In genomic region chr11:1879941-1880720, GRCh38 we compare ENCODE assay signal across 9 cellular contexts. TPM values are rescaled to one million over a fixed set of nuclear protein-coding genes. Genes with fewer than 3 reads are reported as not detected.
DNase-seq lines count a peak whose midpoint lies in the region; ATAC-seq and TF ChIP-seq lines count a peak whose summit lies in the region.
"Had no signal": no experiment of that assay in that cellular context is flagged by ENCODE, and none has a peak within 500 bp of the region (broad histone marks: within the 10 kb centered on the region; RNA-seq: fewer than 3 reads in every experiment).

No MANE protein-coding gene starts in this region.

- H3K27me3 ChIP-seq in breast epithelium: no peaks in the 10 kb centered on the region
- H3K27me3 ChIP-seq in mammary epithelial cell (ENCODE audit: insufficient read depth, low read length): no peaks in the 10 kb centered on the region
- H3K27me3 ChIP-seq in mucosa of rectum (ENCODE audit: control insufficient read depth in 2 of 2, insufficient read depth in 2 of 2, low read length in 2 of 2): no peaks in the 10 kb centered on the region
- no peaks in the 10 kb centered on the region for H3K27me3 ChIP-seq in aorta (ENCODE audit: control insufficient read depth in 1 of 2, insufficient read depth in 2 of 2, low read length in 1 of 2)

- TF ChIP-seq POLR2A in breast epithelium (IDR thresholded peaks at IDR 0.05): no peak

- H3K4me3 ChIP-seq in breast epithelium: no peak overlapping the region
- H3K4me3 ChIP-seq in mammary epithelial cell (replicated peaks in 1 of 3; ENCODE audit: insufficient read depth in 1 of 3, low read depth in 2 of 3, low read length in 3 of 3): no peak overlapping the region
- H3K4me3 ChIP-seq in mucosa of rectum (ENCODE audit: low read length in 2 of 2): no peak overlapping the region
- H3K4me3 ChIP-seq in aorta (ENCODE audit: low read length in 2 of 2): no peak overlapping the region

- no peak for TF ChIP-seq CTCF in breast epithelium (IDR thresholded peaks at IDR 0.05)
- TF ChIP-seq CTCF in mammary epithelial cell (conservative IDR thresholded peaks at IDR 0.05 in 1 of 2, IDR thresholded peaks at IDR 0.05 in 1 of 2; ENCODE audit: extremely low read depth in 1 of 2, insufficient read depth in 1 of 2, low read depth in 1 of 2, low read length in 2 of 2): no peak

- in situ Hi-C loops in mammary epithelial cell (cut with MboI; ENCODE audit: low sequenced_read_pairs in 2 of 2): no loop called here

- H2AFZ ChIP-seq in mammary epithelial cell (ENCODE audit: low read depth, low read length): no peak overlapping the region

- DNase-seq in breast epithelium (ENCODE audit: low spot score in 2 of 2) (no peak), mammary epithelial cell (no peak), aorta (peak; percentile 87 to 91)
- DNase-seq: CD4-positive, CD25-positive, alpha-beta regulatory T cell had no signal

- dilution Hi-C loops in mammary epithelial cell (cut with HindIII; ENCODE audit: low sequenced_read_pairs): no loop called here

- no peaks in the 10 kb centered on the region for H4K20me1 ChIP-seq in mammary epithelial cell (ENCODE audit: insufficient read depth, low read length)

- BruUV-seq in mammary epithelial cell (replicated peaks; lab: Mats Ljungman, UMichigan): no TSS peak

- no peak overlapping the region for H3K4me2 ChIP-seq in mammary epithelial cell (ENCODE audit: insufficient read depth, low read depth, low read length)

- ATAC-seq in aorta (ENCODE audit: low FRiP score) (peak; percentile 82), GM21423 (IDR thresholded peaks at IDR 0.05; ENCODE audit: unreplicated experiment) (no peak), HG03378 (IDR thresholded peaks at IDR 0.05; ENCODE audit: unreplicated experiment) (no peak)
- ATAC-seq: activated CD4-positive, CD25-positive, alpha-beta regulatory T cell treated with anti-CD3 and anti-CD28 coated beads, Interleukin-2, amount 50 U/mL, for 24 hours had no signal

- H3K9me3 ChIP-seq in breast epithelium: no peaks in the 10 kb centered on the region
- no peaks in the 10 kb centered on the region for H3K9me3 ChIP-seq in mammary epithelial cell (replicated peaks; ENCODE audit: insufficient read depth, low read length)
- no peaks in the 10 kb centered on the region for H3K9me3 ChIP-seq in mucosa of rectum (ENCODE audit: control insufficient read depth in 2 of 2, low read length in 2 of 2)
- no peaks in the 10 kb centered on the region for H3K9me3 ChIP-seq in aorta (ENCODE audit: control insufficient read depth, low read length)

- no peaks in the 10 kb centered on the region for H3K36me3 ChIP-seq in breast epithelium
- H3K36me3 ChIP-seq in mammary epithelial cell (ENCODE audit: insufficient read depth, low read length): no peaks in the 10 kb centered on the region
- H3K36me3 ChIP-seq in mucosa of rectum (ENCODE audit: control insufficient read depth in 2 of 2, insufficient read depth in 2 of 2, low read length in 2 of 2): peaks cover 0 to 16% of the 10 kb centered on the region in 2 donors
- no peaks in the 10 kb centered on the region for H3K36me3 ChIP-seq in aorta (ENCODE audit: control insufficient read depth in 1 of 2, insufficient read depth in 2 of 2, low read length in 1 of 2)

- H3K9ac ChIP-seq in mammary epithelial cell (ENCODE audit: insufficient read depth, low read length) (no peak overlapping the region), mucosa of rectum (ENCODE audit: low read depth in 1 of 2, low read length in 2 of 2) (no peak overlapping the region)

- CTCF ChIA-PET in mammary epithelial cell (lab: Charles Lee; ENCODE audit: low non-redundant PET): no interaction called here

- H3K79me2 ChIP-seq in mammary epithelial cell (ENCODE audit: insufficient read depth, low read length): no peaks in the 10 kb centered on the region

- 90% methylated on average over 25 of the region's 32 CpGs for WGBS in mammary epithelial cell (ENCODE audit: low coverage, missing lambda C conversion rate)
- 61% methylated on average over 29 to 32 of the region's 32 CpGs for WGBS in aorta, 2 donors

- intact Hi-C loops in breast epithelium (cut with DNase I; ENCODE audit: low total_unique reads): no loop called here
- intact Hi-C loops in mammary epithelial cell (cut with micrococcal nuclease): loop anchor here (5.0 kb wide), 2 partner anchors 37 to 43 kb away; partner anchors contain the start of genes TNNI2 and TNNT3
- intact Hi-C loops in aorta (cut with DNase I): loop anchor here in 1 of 2 donors (5.0 kb wide), 1 partner anchor 43 kb away; the partner anchor contains the start of gene TNNI2

- H3K27ac ChIP-seq in breast epithelium: peak overlapping the region; percentile 74 to 97
- no peak overlapping the region for H3K27ac ChIP-seq in mammary epithelial cell (ENCODE audit: insufficient read depth, low read depth, low read length)
- peak overlapping the region; percentile 66 to 67 for H3K27ac ChIP-seq in mucosa of rectum (ENCODE audit: low read depth in 2 of 2, low read length in 2 of 2)
- peak overlapping the region in 1 of 2 donors; percentile 6 for H3K27ac ChIP-seq in aorta (ENCODE audit: low read depth in 1 of 2, low read length in 2 of 2)

- H3K4me1 ChIP-seq in breast epithelium (peaks cover 0 to 19% of the 10 kb centered on the region in 2 donors), mammary epithelial cell (ENCODE audit: insufficient read depth, low read length) (peaks cover 5% of the 10 kb centered on the region), mucosa of rectum (ENCODE audit: control insufficient read depth in 2 of 2, insufficient read depth in 2 of 2, low read length in 2 of 2) (peaks cover 6 to 10% of the 10 kb centered on the region in 2 donors), aorta (ENCODE audit: control insufficient read depth in 1 of 2, insufficient read depth in 2 of 2, low read length in 2 of 2) (no peaks in the 10 kb centered on the region)

RNA-seq across cellular contexts. Expression of gene PRR33, which starts 11.6 kb away (rescaled TPM):
- total RNA-seq in breast epithelium (not detected), mammary epithelial cell (not detected), aorta (not detected)
- polyA plus RNA-seq in mammary epithelial cell (not detected), aorta (not detected)
- polyA minus RNA-seq in mammary epithelial cell: not detected
- total RNA-seq: CD4-positive, CD25-positive, alpha-beta regulatory T cell; pulmonary artery endothelial cell had no signal

RNA-seq across cellular contexts. Expression of gene LSP1, which starts 27.2 kb away (rescaled TPM):
- total RNA-seq in breast epithelium (10 to 100 TPM; 21.4 to 36.0 (median 23.6) TPM), mammary epithelial cell (1 to 10 TPM in 1 of 2 donors, under 1 TPM in 1; 0.17 to 2.0 TPM), aorta (100 to 1,000 TPM in 1 of 2 donors, 10 to 100 TPM in 1; 45.2 to 128 TPM)
- polyA plus RNA-seq in mammary epithelial cell (not detected), aorta (10 to 100 TPM; 12.0 to 40.4 TPM)
- not detected for polyA minus RNA-seq in mammary epithelial cell
- total RNA-seq: pulmonary artery endothelial cell had no signal

RNA-seq across cellular contexts. Expression of gene TNNT3, which starts 39.4 kb away (rescaled TPM):
- total RNA-seq in breast epithelium (1 to 10 TPM; 3.5 to 8.2 (median 3.6) TPM), mammary epithelial cell (not detected), aorta (10 to 100 TPM in 1 of 2 donors, 1 to 10 TPM in 1; 8.8 to 54.3 TPM)
- polyA plus RNA-seq in mammary epithelial cell (not detected), aorta (1 to 10 TPM; 3.4 to 3.9 TPM)
- polyA minus RNA-seq in mammary epithelial cell: not detected
- total RNA-seq: pulmonary artery endothelial cell had no signal

RNA-seq across cellular contexts. Expression of gene TNNI2, which starts 41.4 kb away (rescaled TPM):
- total RNA-seq in breast epithelium: 1 to 10 TPM in 2 of 3 donors, not detected in 1; 1.6 to 5.6 TPM
- 10 to 100 TPM in 1 of 2 donors, 1 to 10 TPM in 1; 8.8 to 44.7 TPM for total RNA-seq in mammary epithelial cell
- 34.8 TPM for polyA plus RNA-seq in mammary epithelial cell
- 4.3 TPM for polyA minus RNA-seq in mammary epithelial cell
- 1 to 10 TPM in 1 of 2 donors, under 1 TPM in 1; 0.81 to 2.2 TPM for total RNA-seq in aorta
- polyA plus RNA-seq in aorta: under 1 TPM; 0.75 to 0.82 TPM
- total RNA-seq: CD4-positive, CD25-positive, alpha-beta regulatory T cell; pulmonary artery endothelial cell had no signal
- polyA plus RNA-seq: CD4-positive, CD25-positive, alpha-beta regulatory T cell had no signal

RNA-seq across cellular contexts. Expression of gene SYT8, which starts 45.3 kb away (rescaled TPM):
- total RNA-seq in breast epithelium (10 to 100 TPM in 2 of 3 donors, not detected in 1; 10.7 to 12.1 TPM), mammary epithelial cell (100 to 1,000 TPM; 103 to 209 TPM), aorta (under 1 TPM; 0.19 to 0.75 TPM)
- polyA plus RNA-seq in mammary epithelial cell (57.2 TPM), aorta (10 to 100 TPM in 1 of 2 donors, 1 to 10 TPM in 1; 6.4 to 14.3 TPM)
- polyA minus RNA-seq in mammary epithelial cell: 4.9 TPM
- total RNA-seq: CD4-positive, CD25-positive, alpha-beta regulatory T cell; pulmonary artery endothelial cell had no signal
- polyA plus RNA-seq: CD4-positive, CD25-positive, alpha-beta regulatory T cell had no signal

Comparison
In these comparisons a context has a peak if more than half of its experiments do, and no peak if none do; other contexts are left out.
1. RNA of gene LSP1, which starts 27.2 kb away (total RNA-seq): 45.2 to 128 TPM in aorta and 21.4 to 36.0 TPM in breast epithelium; 0.17 to 2.0 TPM in mammary epithelial cell; every median in the first group is over 4 times any median in the second.
2. DNase-seq: peak in aorta (2 of 2); none in breast epithelium (0 of 2) and mammary epithelial cell (single experiment).